19 cellular contexts compared by ENCODE assay signal in the genomic region with DNA sequence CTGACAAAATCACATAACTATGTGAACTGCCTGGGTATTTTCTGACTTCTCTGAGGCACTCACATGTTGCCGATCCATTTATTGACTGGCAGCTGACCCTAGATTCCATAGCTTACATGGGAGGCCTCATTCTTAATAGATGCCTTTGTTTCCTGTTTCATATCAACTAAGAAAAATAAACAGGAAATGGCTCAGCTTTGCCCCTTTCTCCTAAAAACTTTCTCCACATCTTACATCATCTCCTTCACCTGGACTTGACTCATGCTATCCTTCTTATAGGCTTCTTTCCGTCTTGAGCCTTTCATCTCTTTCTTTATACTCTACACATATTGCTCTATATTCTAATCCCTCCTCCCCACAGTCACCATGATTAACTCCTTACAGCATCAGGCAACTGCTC. TPM values are rescaled to one million over a fixed set of nuclear protein-coding genes. Genes with fewer than 3 reads are reported as not detected.
A peak's percentile ranks its signal among the peaks of the same experiment; 100 is the strongest.
DNase-seq lines count a peak whose midpoint lies in the region; ATAC-seq, FAIRE-seq and TF ChIP-seq lines count a peak whose summit lies in the region.
"Had no signal": no experiment of that assay in that cellular context is flagged by ENCODE, and none has a peak within 500 bp of the region (broad histone marks: within the 10 kb centered on the region; RNA-seq: fewer than 3 reads in every experiment).

No MANE protein-coding gene starts in this region.

- H3K79me2 ChIP-seq in astrocyte (ENCODE audit: insufficient read depth, low read length), result no peaks in the 10 kb centered on the region

- no peak overlapping the region for H2AFZ ChIP-seq in astrocyte (ENCODE audit: low read depth, low read length)

- no peaks in the 10 kb centered on the region for H3K36me3 ChIP-seq in BLaER1 treated with 17β-estradiol and CSF1 and Interleukin-3, amounts not matched to agents 10 nM and 100 nM
- no peaks in the 10 kb centered on the region for H3K36me3 ChIP-seq in astrocyte (ENCODE audit: insufficient read depth, low read length)

- no peaks in the 10 kb centered on the region for H3K9me3 ChIP-seq in BLaER1 treated with 17β-estradiol and CSF1 and Interleukin-3, amounts not matched to agents 10 nM and 100 nM (replicated peaks in 1 of 11)
- no peaks in the 10 kb centered on the region for H3K9me3 ChIP-seq in astrocyte (ENCODE audit: insufficient read depth, low read depth, low read length)
- H3K9me3 ChIP-seq: A549, HAP-1 had no signal

- no peaks in the 10 kb centered on the region for H4K20me1 ChIP-seq in BLaER1 treated with 17β-estradiol and CSF1 and Interleukin-3, amounts not matched to agents 10 nM and 100 nM
- H4K20me1 ChIP-seq in astrocyte (ENCODE audit: insufficient read depth, low read length), result no peaks in the 10 kb centered on the region

- ATAC-seq in foreskin keratinocyte (no peak), HG03159 (IDR thresholded peaks at IDR 0.05; ENCODE audit: unreplicated experiment) (no peak)
- ATAC-seq: A549 had no signal

- H3K4me1 ChIP-seq in BLaER1 treated with 17β-estradiol and CSF1 and Interleukin-3, amounts not matched to agents 10 nM and 100 nM, result peaks cover 13 to 53% (median 24%) of the 10 kb centered on the region in 10 experiments; a peak in 19 of 20 replicates
- H3K4me1 ChIP-seq in astrocyte (ENCODE audit: insufficient read depth, low read length) (peaks cover 29% of the 10 kb centered on the region), foreskin keratinocyte (peaks cover 15% of the 10 kb centered on the region)
- H3K4me1 ChIP-seq: A549, HAP-1 had no signal

- no peak overlapping the region for H3K9ac ChIP-seq in BLaER1 treated with 17β-estradiol and CSF1 and Interleukin-3, amounts not matched to agents 10 nM and 100 nM
- no peak overlapping the region for H3K9ac ChIP-seq in astrocyte (ENCODE audit: low read length)

- H3K4me3 Mint-ChIP-seq in astrocyte (ENCODE audit: unreplicated experiment), result no peak overlapping the region

- H3K4me2 ChIP-seq in BLaER1 treated with 17β-estradiol and CSF1 and Interleukin-3, amounts not matched to agents 10 nM and 100 nM, result peak overlapping the region in 8 of 11 experiments; percentile 0 to 63 (median 30); a peak in 11 of 22 replicates
- H3K4me2 ChIP-seq in astrocyte (ENCODE audit: low read length), result peak overlapping the region; percentile 34
- H3K4me2 ChIP-seq: A549 had no signal

- H3K4me1 Mint-ChIP-seq in astrocyte (ENCODE audit: low read depth, unreplicated experiment), result peaks cover 50% of the 10 kb centered on the region

- no peaks in the 10 kb centered on the region for H3K27me3 Mint-ChIP-seq in astrocyte (ENCODE audit: low read depth, unreplicated experiment)

- no peaks in the 10 kb centered on the region for H3K27me3 ChIP-seq in BLaER1 treated with 17β-estradiol and CSF1 and Interleukin-3, amounts not matched to agents 10 nM and 100 nM
- H3K27me3 ChIP-seq in astrocyte (ENCODE audit: insufficient read depth, low read length), result no peaks in the 10 kb centered on the region
- H3K27me3 ChIP-seq in foreskin keratinocyte, result no peaks in the 10 kb centered on the region

- H3K9me3 Mint-ChIP-seq in astrocyte (ENCODE audit: unreplicated experiment), result no peaks in the 10 kb centered on the region

- H3K36me3 Mint-ChIP-seq in astrocyte (ENCODE audit: low read depth, unreplicated experiment), result no peaks in the 10 kb centered on the region

- H3K4me3 ChIP-seq in BLaER1 treated with 17β-estradiol and CSF1 and Interleukin-3, amounts not matched to agents 10 nM and 100 nM, result no peak overlapping the region
- H3K4me3 ChIP-seq in astrocyte (ENCODE audit: insufficient read depth, low read depth, low read length), result no peak overlapping the region
- H3K4me3 ChIP-seq: A549, HAP-1 had no signal

- H3K27ac ChIP-seq in BLaER1 treated with 17β-estradiol and CSF1 and Interleukin-3, amounts not matched to agents 10 nM and 100 nM, result no peak overlapping the region
- H3K27ac ChIP-seq in astrocyte (ENCODE audit: low read depth, low read length) (no peak overlapping the region), foreskin keratinocyte (no peak overlapping the region)
- H3K27ac ChIP-seq: A549, C4-2B had no signal

- H3K27ac Mint-ChIP-seq in astrocyte (ENCODE audit: unreplicated experiment), result peak overlapping the region; percentile 69

- DNase-seq in HT1080 (ENCODE audit: low read depth), result peak; percentile 84
- DNase-seq in astrocyte (ENCODE audit: low read depth), result no peak
- peak; percentile 24 to 70 for DNase-seq in foreskin keratinocyte
- DNase-seq in activated T-cell treated with anti-CD3 and anti-CD28 coated beads, Interleukin-2, amount 50 U/mL, for 48 hours, result no peak
- DNase-seq in medulla oblongata (ENCODE audit: extremely low spot score), result no peak
- no peak for DNase-seq in GM13976 (ENCODE audit: low spot score)
- DNase-seq: Kasumi-1, NCI-H1105 treated with DMSO at 0.1 percent for 48 hours, NCI-H1694 treated with DMSO at 0.1 percent for 48 hours, NCI-H2107, NCI-H2227 treated with DMSO at 0.1 percent for 48 hours, NCI-H524 treated with DMSO at 0.1 percent for 48 hours, SHP77 treated with DMSO at 0.1 percent for 48 hours had no signal

- in situ Hi-C loops in GM13976 (cut with MboI; ENCODE audit: low sequenced_read_pairs, unreplicated experiment), result no loop called here

- TF ChIP-seq CTCF in astrocyte (IDR thresholded peaks at IDR 0.05; ENCODE audit: insufficient read depth, low read depth, low read length) (no peak), foreskin keratinocyte (conservative IDR thresholded peaks at IDR 0.05) (no peak), GM13976 (IDR thresholded peaks at IDR 0.05; ENCODE audit: borderline replicate concordance, control extremely low read depth, extremely low read depth, insufficient read depth, missing control alignments) (no peak)

- FAIRE-seq in astrocyte (lab: Jason Lieb, UNC), result no peak
- FAIRE-seq: A549, RCC 7860 had no signal

RNA-seq across cellular contexts. Expression of gene TXNRD3, which starts 38.0 kb away (rescaled TPM):
- total RNA-seq in HT1080 (2014; rRNA removed; shearing (Covaris generic)), result 8.8 and 10.3 TPM in 2 replicates
- 6.6 and 8.3 TPM in 2 replicates for polyA plus RNA-seq in HT1080 (2015; cell fraction: cytosol; rRNA removed)
- polyA plus RNA-seq in HT1080 (2015; cell fraction: nucleus; rRNA removed), result 15.2 and 15.6 TPM in 2 replicates
- total RNA-seq in astrocyte (7.6 and 11.1 TPM in 2 replicates), foreskin keratinocyte (13.6 and 15.1 TPM in 2 replicates)
- 12.5 and 14.5 TPM in 2 replicates for polyA plus RNA-seq in foreskin keratinocyte

RNA-seq across cellular contexts. Expression of gene C3orf22, which starts 58.2 kb away (rescaled TPM):
- not detected in 2 replicates for total RNA-seq in HT1080 (2014; rRNA removed; shearing (Covaris generic))
- not detected in 2 replicates for polyA plus RNA-seq in HT1080 (2015; cell fraction: cytosol; rRNA removed)
- polyA plus RNA-seq in HT1080 (2015; cell fraction: nucleus; rRNA removed), result not detected in 2 replicates
- total RNA-seq in astrocyte, result not detected in 2 replicates
- not detected in 2 replicates for total RNA-seq in foreskin keratinocyte
- polyA plus RNA-seq in foreskin keratinocyte, result not detected in 2 replicates
- polyA plus RNA-seq: A549 had no signal

Comparison
In these comparisons a context has a peak if more than half of its experiments do, and no peak if none do; other contexts are left out.
1. DNase-seq: peak in HT1080 (single experiment) and foreskin keratinocyte (2 of 2); none in astrocyte (single experiment), activated T-cell treated with anti-CD3 and anti-CD28 coated beads, Interleukin-2, amount 50 U/mL, for 48 hours (0 of 2), medulla oblongata (single experiment) and GM13976 (single experiment).